In the genomic region with DNA sequence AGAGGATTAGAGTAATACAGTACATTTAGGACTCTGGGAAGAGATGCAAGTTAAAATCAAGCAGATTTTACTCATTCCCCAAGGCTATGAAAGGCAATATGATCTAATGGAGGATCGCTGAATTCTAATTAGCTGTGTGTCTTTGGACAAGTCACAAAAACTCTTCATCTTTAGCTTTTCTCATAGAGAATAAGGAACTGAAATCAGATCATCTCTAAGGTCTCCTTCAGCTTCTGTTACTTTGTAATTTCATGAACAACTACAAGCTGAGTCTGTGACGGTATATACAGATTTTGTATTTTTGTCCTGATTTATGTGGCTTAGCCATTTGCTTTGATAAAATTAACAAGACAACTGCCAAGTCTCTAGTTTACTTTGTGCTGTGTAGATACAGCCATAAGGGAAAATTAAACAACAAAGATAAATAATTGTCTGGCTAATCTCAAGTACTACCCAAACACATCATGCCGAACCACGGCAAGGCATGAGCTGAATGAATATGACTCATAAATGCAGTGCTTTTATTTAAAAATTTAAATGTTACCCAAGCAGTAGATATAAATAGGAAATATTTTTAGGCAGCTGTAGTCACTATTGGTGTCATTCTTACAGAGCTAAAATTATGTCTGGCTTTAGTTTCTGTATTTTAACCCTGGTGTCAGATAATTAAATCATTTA, we compare ENCODE assay signal across 1 cellular context.
TF ChIP-seq lines count a peak whose summit lies in the region.

No MANE protein-coding gene starts in this region.

TF ChIP-seq in IMR-90, 13 proteins besides CTCF, POLR2A, EP300 and RAD21 (continued from another document):
- TF ChIP-seq ELK1 (IDR thresholded peaks at IDR 0.05; ENCODE audit: borderline replicate concordance, low read depth, low read length) (no peak), MAFK (IDR thresholded peaks at IDR 0.05; ENCODE audit: low read depth, low read length) (no peak), BHLHE40 (IDR thresholded peaks at IDR 0.05; ENCODE audit: low read depth, low read length) (peak; percentile 70), FOS (IDR thresholded peaks at IDR 0.05; ENCODE audit: low read depth, low read length) (peak; percentile 49; the same call in 1 of the 2 replicates), MAZ (IDR thresholded peaks at IDR 0.05; ENCODE audit: borderline replicate concordance, low read depth, low read length) (no peak), NFE2L2 (IDR thresholded peaks at IDR 0.05; ENCODE audit: low read depth, low read length) (no peak)
